Comparison of ENCODE assay signal across 8 cellular contexts in genomic region chr5:107670028-107670926, GRCh38. TPM values are rescaled to one million over a fixed set of nuclear protein-coding genes. Genes with fewer than 3 reads are reported as not detected.
DNase-seq lines count a peak whose midpoint lies in the region; ATAC-seq, FAIRE-seq and TF ChIP-seq lines count a peak whose summit lies in the region.

No MANE protein-coding gene starts in this region.

- POLR2A ChIA-PET in activated CD4-positive, alpha-beta T cell treated with anti-CD3 and anti-CD28 coated beads, Interleukin-2, amount 10 ng/mL, durations not matched to agents 7 days and 5 days (lab: Charles Lee) = no interaction called here
- POLR2A ChIA-PET in IMR-90 (lab: Charles Lee; ENCODE audit: unreplicated experiment) = no interaction called here
- POLR2A ChIA-PET in activated CD4-positive, alpha-beta memory T cell treated with anti-CD3 and anti-CD28 coated beads, Interleukin-2, amount 10 ng/mL, durations not matched to agents 7 days and 5 days (lab: Charles Lee) = no interaction called here

- H2AK5ac ChIP-seq in IMR-90 (ENCODE audit: low read depth, low read length) = no peak overlapping the region

- TF ChIP-seq POLR2A in IMR-90 (IDR thresholded peaks at IDR 0.05; ENCODE audit: low read depth, low read length) = no peak

- peaks cover 28% of the 10 kb centered on the region for H3K4me1 Mint-ChIP-seq in activated CD4-positive, alpha-beta T cell treated with anti-CD3 and anti-CD28 coated beads, Interleukin-2, amount 10 ng/mL, durations not matched to agents 7 days and 5 days
- peaks cover 30% of the 10 kb centered on the region for H3K4me1 Mint-ChIP-seq in activated CD4-positive, alpha-beta memory T cell treated with anti-CD3 and anti-CD28 coated beads, Interleukin-2, amount 10 ng/mL, durations not matched to agents 7 days and 5 days

- no peak overlapping the region for H3K27ac Mint-ChIP-seq in activated CD4-positive, alpha-beta T cell treated with anti-CD3 and anti-CD28 coated beads, Interleukin-2, amount 10 ng/mL, durations not matched to agents 7 days and 5 days
- no peak overlapping the region for H3K27ac Mint-ChIP-seq in activated CD4-positive, alpha-beta memory T cell treated with anti-CD3 and anti-CD28 coated beads, Interleukin-2, amount 10 ng/mL, durations not matched to agents 7 days and 5 days

- FAIRE-seq in pancreas (lab: Jason Lieb, UNC) = no peak

- peak overlapping the region; percentile 89 for H2AFZ ChIP-seq in IMR-90 (replicated peaks; ENCODE audit: low read length, poor library complexity)

- H3K4ac ChIP-seq in IMR-90 (ENCODE audit: low read depth, low read length) = peak overlapping the region; percentile 32; the same call in 1 of the 2 replicates

- H3K14ac ChIP-seq in IMR-90 (replicated peaks; ENCODE audit: low read depth, low read length) = 0 out of 2 replicates have a peak overlapping the region, but pooled peaks have one; percentile 35

- H3K4me3 Mint-ChIP-seq in activated CD4-positive, alpha-beta T cell treated with anti-CD3 and anti-CD28 coated beads, Interleukin-2, amount 10 ng/mL, durations not matched to agents 7 days and 5 days = peak overlapping the region; percentile 59
- peak overlapping the region; percentile 62 for H3K4me3 Mint-ChIP-seq in activated CD4-positive, alpha-beta memory T cell treated with anti-CD3 and anti-CD28 coated beads, Interleukin-2, amount 10 ng/mL, durations not matched to agents 7 days and 5 days

- intact Hi-C loops in IMR-90 (cut with micrococcal nuclease) = loop anchor here (2.0 to 5.0 kb wide), 3 partner anchors 281 to 1553 kb away; no protein-coding TSS in a partner anchor
- intact Hi-C loops in pancreas (cut with DNase I) = no loop called here

- CTCF ChIA-PET in activated CD4-positive, alpha-beta T cell treated with anti-CD3 and anti-CD28 coated beads, Interleukin-2, amount 10 ng/mL, durations not matched to agents 7 days and 5 days (lab: Charles Lee) = no interaction called here
- CTCF ChIA-PET in IMR-90 (lab: Yijun Ruan, JAX) = interaction anchor here (0.6 to 0.7 kb wide), 3 partner anchors 125 to 1279 kb away, joined by 3 to 4 read pairs (median 4); no protein-coding TSS in a partner anchor
- CTCF ChIA-PET in activated CD4-positive, alpha-beta memory T cell treated with anti-CD3 and anti-CD28 coated beads, Interleukin-2, amount 10 ng/mL, durations not matched to agents 7 days and 5 days (lab: Charles Lee) = no interaction called here

- 0 out of 2 replicates have a peak overlapping the region, but pooled peaks have one; percentile 11 for H3K23ac ChIP-seq in IMR-90 (ENCODE audit: low read depth, low read length)

- H3K4me2 ChIP-seq in IMR-90 (ENCODE audit: low read depth, low read length) = peak overlapping the region; percentile 73

- H2AK9ac ChIP-seq in IMR-90 (replicated peaks; ENCODE audit: low read depth, low read length, poor library complexity) = peak overlapping the region; percentile 49

- no peaks in the 10 kb centered on the region for H3K79me1 ChIP-seq in IMR-90 (ENCODE audit: low read depth in 1 of 2, low read length in 2 of 2)

- H3K27ac ChIP-seq in IMR-90 (ENCODE audit: insufficient read depth, low read length) (no peak overlapping the region), pancreas (no peak overlapping the region)

- no peak overlapping the region for H2BK20ac ChIP-seq in IMR-90 (ENCODE audit: low read depth, low read length)

- no peak overlapping the region for H4K91ac ChIP-seq in IMR-90 (ENCODE audit: insufficient read depth, low read depth, low read length)

- no peaks in the 10 kb centered on the region for H3K9me1 ChIP-seq in IMR-90 (ENCODE audit: insufficient read depth, low read length)

- H3K4me1 ChIP-seq in IMR-90 (ENCODE audit: control insufficient read depth, insufficient read depth, low read length) (no peaks in the 10 kb centered on the region), pancreas (peaks cover 0 to 9% (median 8%) of the 10 kb centered on the region in 3 donors)

- H3K56ac ChIP-seq in IMR-90 (ENCODE audit: extremely low read depth, insufficient read depth, low read length) = no peak overlapping the region

- H3K27me3 Mint-ChIP-seq in activated CD4-positive, alpha-beta T cell treated with anti-CD3 and anti-CD28 coated beads, Interleukin-2, amount 10 ng/mL, durations not matched to agents 7 days and 5 days = peaks cover 75% of the 10 kb centered on the region
- peaks cover 75% of the 10 kb centered on the region for H3K27me3 Mint-ChIP-seq in activated CD4-positive, alpha-beta memory T cell treated with anti-CD3 and anti-CD28 coated beads, Interleukin-2, amount 10 ng/mL, durations not matched to agents 7 days and 5 days

- H3K27me3 ChIP-seq in IMR-90 (ENCODE audit: control insufficient read depth, insufficient read depth, low read length) (peaks cover 8% of the 10 kb centered on the region; the same call in 1 of the 2 replicates), pancreas (peaks cover 0 to 21% (median 4%) of the 10 kb centered on the region in 4 donors)

- no peak overlapping the region for H3K18ac ChIP-seq in IMR-90 (ENCODE audit: low read depth, low read length)

- no peak for TF ChIP-seq CTCF in IMR-90 (conservative IDR thresholded peaks at IDR 0.05; ENCODE audit: low read depth, low read length)
- no peak for TF ChIP-seq CTCF in pancreas (IDR thresholded peaks at IDR 0.05)

- no peak overlapping the region for H2BK120ac ChIP-seq in IMR-90 (ENCODE audit: low read depth, low read length)

- no TSS peak for BruUV-seq in IMR-90 (replicated peaks; lab: Mats Ljungman, UMichigan)

- H3K9me3 ChIP-seq in IMR-90 (ENCODE audit: control insufficient read depth, insufficient read depth, low read length) (no peaks in the 10 kb centered on the region), pancreas (no peaks in the 10 kb centered on the region)

- no peaks in the 10 kb centered on the region for H3K36me3 ChIP-seq in IMR-90 (ENCODE audit: control insufficient read depth, insufficient read depth, low read length)
- no peaks in the 10 kb centered on the region for H3K36me3 ChIP-seq in pancreas

- no peaks in the 10 kb centered on the region for H4K20me1 ChIP-seq in IMR-90 (ENCODE audit: insufficient read depth, low read length)

- H4K8ac ChIP-seq in IMR-90 (ENCODE audit: low read depth in 2 of 2, low read length in 2 of 2) = peak overlapping the region in 1 of 2 experiments; percentile 13; a peak in 1 of 4 replicates

- H2BK5ac ChIP-seq in IMR-90 (ENCODE audit: low read depth, low read length, poor library complexity, severe bottlenecking) = no peak overlapping the region

- no peak overlapping the region for H4K5ac ChIP-seq in IMR-90 (ENCODE audit: low read depth, low read length)

- peak overlapping the region; percentile 52 for H3K4me3 ChIP-seq in IMR-90 (ENCODE audit: insufficient read depth, low read depth, low read length)
- peak overlapping the region; percentile 11 to 54 (median 28) for H3K4me3 ChIP-seq in pancreas

- H2BK15ac ChIP-seq in IMR-90 (ENCODE audit: low read depth, low read length) = no peak overlapping the region

- H3K9me3 Mint-ChIP-seq in activated CD4-positive, alpha-beta T cell treated with anti-CD3 and anti-CD28 coated beads, Interleukin-2, amount 10 ng/mL, durations not matched to agents 7 days and 5 days = no peaks in the 10 kb centered on the region
- no peaks in the 10 kb centered on the region for H3K9me3 Mint-ChIP-seq in activated CD4-positive, alpha-beta memory T cell treated with anti-CD3 and anti-CD28 coated beads, Interleukin-2, amount 10 ng/mL, durations not matched to agents 7 days and 5 days

- H3K9ac ChIP-seq in IMR-90 (ENCODE audit: low read depth, low read length) = peak overlapping the region; percentile 2; the same call in 1 of the 2 replicates

- DNase-seq in activated CD4-positive, alpha-beta T cell treated with anti-CD3 and anti-CD28 coated beads, Interleukin-2, amount 10 ng/mL, durations not matched to agents 7 days and 5 days = peak; percentile 6
- DNase-seq in activated CD4-positive, alpha-beta T cell treated with anti-CD3 and anti-CD28 coated beads, Interleukin-2, amount 50 U/mL, for 4 hours = no peak
- DNase-seq in IMR-90 (peak; percentile 2), foreskin melanocyte (peak; percentile 27), pancreas (peak in 5 of 6 donors; percentile 14 to 81 (median 30)), cerebellar nuclear complex (lab: John Stamatoyannopoulos, UW) (no peak), MV-4-11 (lab: John Stamatoyannopoulos, UW) (no peak)
- no peak for DNase-seq in activated CD4-positive, alpha-beta memory T cell treated with anti-CD3 and anti-CD28 coated beads, Interleukin-2, amount 10 ng/mL, durations not matched to agents 7 days and 5 days

- no peak for TF ChIP-seq RAD21 in IMR-90 (IDR thresholded peaks at IDR 0.05; ENCODE audit: low read length)

- WGBS in IMR-90 (ENCODE audit: extremely low coverage in 2 of 2, insufficient read length in 1 of 2), 2 experiments = 0% methylated on average over 40 of the region's 79 CpGs; no CpG with 5 or more reads in 1 of the 2 experiments
- WGBS in pancreas, 2 donors = 1% methylated on average over 73 to 79 of the region's 79 CpGs

- in situ Hi-C loops in IMR-90 (cut with MboI; ENCODE audit: low sequenced_read_pairs) = loop anchor here (10.0 kb wide), 1 partner anchor 1405 kb away; no protein-coding TSS in a partner anchor

- peak; percentile 4; the same call in 1 of the 2 replicates for ATAC-seq in IMR-90 (ENCODE audit: low read depth)
- ATAC-seq in pancreas = peak in 3 of 4 donors; percentile 6 to 26 (median 12)

- H3K36me3 Mint-ChIP-seq in activated CD4-positive, alpha-beta T cell treated with anti-CD3 and anti-CD28 coated beads, Interleukin-2, amount 10 ng/mL, durations not matched to agents 7 days and 5 days (ENCODE audit: low read depth) = no peaks in the 10 kb centered on the region
- no peaks in the 10 kb centered on the region for H3K36me3 Mint-ChIP-seq in activated CD4-positive, alpha-beta memory T cell treated with anti-CD3 and anti-CD28 coated beads, Interleukin-2, amount 10 ng/mL, durations not matched to agents 7 days and 5 days (ENCODE audit: low read depth)

- dilution Hi-C loops in IMR-90 (cut with HindIII; ENCODE audit: low sequenced_read_pairs, unreplicated experiment) = no loop called here

TF ChIP-seq in IMR-90, 13 proteins besides CTCF, POLR2A, EP300 and RAD21 (continues in another document):
- no peak for TF ChIP-seq MAFK (IDR thresholded peaks at IDR 0.05; ENCODE audit: low read depth, low read length)
- no peak for TF ChIP-seq FOS (IDR thresholded peaks at IDR 0.05; ENCODE audit: low read depth, low read length)

RNA-seq across cellular contexts. Expression of gene EFNA5, which starts 0.5 kb away (rescaled TPM):
- total RNA-seq in activated CD4-positive, alpha-beta T cell treated with anti-CD3 and anti-CD28 coated beads, Interleukin-2, amount 10 ng/mL, durations not matched to agents 7 days and 5 days = not detected
- total RNA-seq in IMR-90 (2012; rRNA removed) (1.6 and 2.2 TPM in 2 replicates), pancreas (1 to 10 TPM in 5 of 6 donors, under 1 TPM in 1; 0.23 to 3.8 (median 2.2) TPM)
- polyA plus RNA-seq in IMR-90 (2012; rRNA removed) (1.4 and 1.5 TPM in 2 replicates), pancreas (1 to 10 TPM in 1 of 2 donors, under 1 TPM in 1; 0.72 to 2.2 TPM)
- polyA plus RNA-seq in IMR-90 (2012; cell fraction: cytosol; rRNA removed) = 0.65 and 1.3 TPM in 2 replicates
- polyA plus RNA-seq in IMR-90 (2012; cell fraction: nucleus; rRNA removed; ENCODE audit: low replicate concordance) = 1.1 and 3.6 TPM in 2 replicates
- not detected for total RNA-seq in activated CD4-positive, alpha-beta memory T cell treated with anti-CD3 and anti-CD28 coated beads, Interleukin-2, amount 10 ng/mL, durations not matched to agents 7 days and 5 days

Comparison
In these comparisons a context has a peak if more than half of its experiments do, and no peak if none do; other contexts are left out.
1. DNase-seq: peak in activated CD4-positive, alpha-beta T cell treated with anti-CD3 and anti-CD28 coated beads, Interleukin-2, amount 10 ng/mL, durations not matched to agents 7 days and 5 days (single experiment), IMR-90 (single experiment), foreskin melanocyte (single experiment) and pancreas (5 of 6); none in activated CD4-positive, alpha-beta T cell treated with anti-CD3 and anti-CD28 coated beads, Interleukin-2, amount 50 U/mL, for 4 hours (0 of 2), activated CD4-positive, alpha-beta memory T cell treated with anti-CD3 and anti-CD28 coated beads, Interleukin-2, amount 10 ng/mL, durations not matched to agents 7 days and 5 days (single experiment), cerebellar nuclear complex (0 of 2) and MV-4-11 (single experiment).